Comparison of ENCODE assay signal across 1 cellular context in the genomic region with DNA sequence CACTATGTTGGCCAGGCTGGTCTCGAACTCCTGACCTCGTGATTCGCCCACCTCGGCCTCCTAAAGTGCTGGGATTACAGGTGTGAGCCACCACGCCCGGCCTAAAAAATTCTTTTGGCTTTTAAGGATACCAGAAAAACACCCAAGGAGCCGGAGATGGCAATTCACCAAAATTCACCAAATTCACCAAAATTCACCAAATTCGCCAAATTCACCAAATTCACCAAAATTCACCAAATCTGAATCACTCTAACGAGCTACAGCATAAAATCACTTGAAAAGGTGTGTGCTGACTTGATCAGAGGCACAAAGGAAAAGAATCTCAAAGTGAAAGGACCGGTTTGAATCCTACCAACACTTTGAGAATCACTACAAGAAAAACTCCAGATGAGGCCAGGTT.
TF ChIP-seq lines count a peak whose summit lies in the region.

No MANE protein-coding gene starts in this region.

TF ChIP-seq in K562, 482 proteins besides CTCF, POLR2A, EP300 and RAD21:
- TF ChIP-seq BCOR (IDR thresholded peaks at IDR 0.05) = 0 out of 2 replicates have a peak, but pooled peaks have one; percentile 11
- peak; percentile 42 for TF ChIP-seq KDM5B (IDR thresholded peaks at IDR 0.05; ENCODE audit: insufficient replicate concordance, low read depth, low read length)
- TF ChIP-seq ZBTB34 (CRISPR knock-in tag; IDR thresholded peaks at IDR 0.05) = peak; percentile 93
- TF ChIP-seq ZKSCAN1 (IDR thresholded peaks at IDR 0.05; ENCODE audit: low read depth, low read length) = peak; percentile 69; the same call in 1 of the 2 replicates
- TF ChIP-seq RAD51 (IDR thresholded peaks at IDR 0.05; ENCODE audit: borderline replicate concordance, low read depth) = 0 out of 2 replicates have a peak, but pooled peaks have one; percentile 50
